ENCODE assay signal across 18 cellular contexts in the genomic region with DNA sequence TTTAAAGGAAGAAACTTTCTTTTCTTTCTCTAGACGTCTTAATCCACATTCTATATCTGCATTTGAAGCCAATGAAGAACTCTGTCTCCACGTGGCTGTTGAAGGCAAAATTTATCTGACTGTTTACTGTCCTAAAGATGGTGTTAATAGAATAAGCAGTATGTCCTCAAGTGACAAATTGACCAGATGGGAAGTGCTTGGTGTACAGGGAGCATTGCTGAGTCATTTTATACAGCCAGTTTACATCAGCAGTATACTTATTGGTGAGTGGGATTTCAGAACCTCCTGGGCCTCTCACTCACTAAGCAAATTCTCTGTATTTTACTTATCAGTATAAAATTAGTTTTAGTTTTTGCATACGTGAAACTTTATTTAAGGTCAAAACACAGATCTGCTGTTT. TPM values are rescaled to one million over a fixed set of nuclear protein-coding genes. Genes with fewer than 3 reads are reported as not detected.
A peak's percentile ranks its signal among the peaks of the same experiment; 100 is the strongest.
DNase-seq lines count a peak whose midpoint lies in the region; ATAC-seq, FAIRE-seq and TF ChIP-seq lines count a peak whose summit lies in the region.
"Had no signal": no experiment of that assay in that cellular context is flagged by ENCODE, and none has a peak within 500 bp of the region (broad histone marks: within the 10 kb centered on the region; RNA-seq: fewer than 3 reads in every experiment).

No MANE protein-coding gene starts in this region.

- no peaks in the 10 kb centered on the region; the same call in 1 of the 2 replicates for H3K9me2 ChIP-seq in HCT116 (ENCODE audit: insufficient read depth)

- ATAC-seq in HCT116 (no peak), left ventricle myocardium superior (no peak)
- no peak for ATAC-seq in stimulated activated naive CD8-positive, alpha-beta T cell treated with anti-CD3 and anti-CD28 coated beads, Interleukin-15, amount 100 ng/mL, for 72 hours
- ATAC-seq: right lobe of liver; stimulated activated naive CD8-positive, alpha-beta T cell treated with anti-CD3 and anti-CD28 coated beads, Interleukin-15, Interleukin-2, amounts not matched to agents 100 U/mL and 50 U/mL, for 24 hours had no signal

- H4K20me1 ChIP-seq in HCT116 (ENCODE audit: insufficient read depth) (no peaks in the 10 kb centered on the region), fibroblast of lung (ENCODE audit: control insufficient read depth, extremely low read depth, insufficient read depth, low read length) (no peaks in the 10 kb centered on the region)

- TF ChIP-seq POLR2A in GM12891 (IDR thresholded peaks at IDR 0.05; ENCODE audit: low read depth, low read length) (no peak), HCT116 (IDR thresholded peaks at IDR 0.05; ENCODE audit: borderline replicate concordance, extremely low read depth, insufficient read depth, insufficient read length) (no peak), GM12892 (IDR thresholded peaks at IDR 0.05; ENCODE audit: low read depth, low read length) (no peak)

- H3K4me2 ChIP-seq in HCT116 (ENCODE audit: low read length) (no peak overlapping the region), fibroblast of lung (ENCODE audit: extremely low read depth, insufficient read depth, low read length) (no peak overlapping the region)

- H3K9ac ChIP-seq in HCT116 (ENCODE audit: low read length) (no peak overlapping the region), fibroblast of lung (ENCODE audit: insufficient read depth, low read length) (no peak overlapping the region)

- no peak overlapping the region for H3K27ac ChIP-seq in HCT116 (ENCODE audit: low read depth, low read length)
- no peak overlapping the region for H3K27ac ChIP-seq in fibroblast of lung (ENCODE audit: insufficient read depth, low read length)
- H3K27ac ChIP-seq: cardiac muscle cell, right lobe of liver had no signal

- DNase-seq in GM12891 (ENCODE audit: insufficient read length, low spot score) (no peak), HCT116 (ENCODE audit: low read depth, low spot score) (no peak), M059J (ENCODE audit: low read depth) (peak; percentile 1), fibroblast of lung (ENCODE audit: low read depth in 2 of 2) (peak; percentile 5 to 61), NCI-H345 treated with DMSO at 0.1 percent for 48 hours (lab: John Stamatoyannopoulos, UW; ENCODE audit: unreplicated experiment) (no peak), GM12892 (ENCODE audit: insufficient read length) (no peak), left ventricle myocardium superior (no peak)
- no peak for DNase-seq in stimulated activated naive CD8-positive, alpha-beta T cell treated with anti-CD3 and anti-CD28 coated beads, Interleukin-15, amount 100 ng/mL, for 72 hours
- DNase-seq: activated CD4-positive, CD25-positive, alpha-beta regulatory T cell; DMS79; hypothalamus; right lobe of liver; stimulated activated CD4-positive, alpha-beta T cell treated with anti-CD3 and anti-CD28 coated beads, Interleukin-4, amount 100 ng/mL, for 4 hours; stimulated activated naive CD8-positive, alpha-beta T cell treated with anti-CD3 and anti-CD28 coated beads, Interleukin-15, Interleukin-2, amounts not matched to agents 100 U/mL and 50 U/mL, for 24 hours had no signal

- H3K4me3 Mint-ChIP-seq in stimulated activated naive CD8-positive, alpha-beta T cell treated with anti-CD3 and anti-CD28 coated beads, Interleukin-15, amount 100 ng/mL, for 72 hours, result no peak overlapping the region
- H3K4me3 Mint-ChIP-seq: activated naive CD4-positive, alpha-beta T cell treated with anti-CD3 and anti-CD28 coated beads, Interleukin-2, amount 50 U/mL, for 24 hours; nephron had no signal

- POLR2A ChIA-PET in HCT116 (lab: Charles Lee), result no interaction called here

- TF ChIP-seq CTCF in HCT116 (IDR thresholded peaks at IDR 0.05 in 2 of 3, conservative IDR thresholded peaks at IDR 0.05 in 1 of 3; ENCODE audit: borderline replicate concordance in 1 of 3, insufficient read depth in 1 of 3, low read depth in 2 of 3, low read length in 2 of 3) (no peak), fibroblast of lung (conservative IDR thresholded peaks at IDR 0.05 in 1 of 2, IDR thresholded peaks at IDR 0.05 in 1 of 2; ENCODE audit: low read depth in 1 of 2, low read length in 2 of 2) (no peak)

- H3K27me3 ChIP-seq in HCT116 (ENCODE audit: insufficient read depth, low read length), result no peaks in the 10 kb centered on the region
- no peaks in the 10 kb centered on the region for H3K27me3 ChIP-seq in fibroblast of lung (ENCODE audit: control insufficient read depth, insufficient read depth, low read length)
- H3K27me3 ChIP-seq: cardiac muscle cell, right lobe of liver had no signal

- no peaks in the 10 kb centered on the region for H3K36me3 ChIP-seq in HCT116 (ENCODE audit: control insufficient read depth in 1 of 2, insufficient read depth in 2 of 2, low read length in 2 of 2)
- H3K36me3 ChIP-seq in fibroblast of lung (ENCODE audit: control insufficient read depth, insufficient read depth, low read length), result no peaks in the 10 kb centered on the region
- H3K36me3 ChIP-seq: cardiac muscle cell, right lobe of liver had no signal

- no peak for TF ChIP-seq RAD21 in HCT116 (IDR thresholded peaks at IDR 0.05; ENCODE audit: low read depth)

- BruUV-seq in HCT116 (replicated peaks; lab: Mats Ljungman, UMichigan), result no TSS peak

- H3K4me1 ChIP-seq in HCT116 (ENCODE audit: control insufficient read depth in 1 of 2, insufficient read depth in 2 of 2, low read length in 2 of 2) (no peaks in the 10 kb centered on the region), fibroblast of lung (ENCODE audit: control insufficient read depth, extremely low read depth, insufficient read depth, low read length) (no peaks in the 10 kb centered on the region)
- H3K4me1 ChIP-seq: right lobe of liver had no signal

- CTCF ChIA-PET in HCT116 (lab: Charles Lee), result no interaction called here

- RAD21 ChIA-PET in HCT116 (lab: Charles Lee; ENCODE audit: low non-redundant PET in 1 of 2, low total read pairs in 2 of 2, uncharacterized antibody in 2 of 2, unreplicated experiment in 2 of 2), result no interaction called here

- H2AFZ ChIP-seq in HCT116 (ENCODE audit: low read depth, low read length, poor library complexity, severe bottlenecking) (peak overlapping the region; percentile 43), fibroblast of lung (ENCODE audit: low read length) (no peak overlapping the region)

- no peaks in the 10 kb centered on the region for H3K79me2 ChIP-seq in HCT116 (ENCODE audit: insufficient read depth, low read length)
- H3K79me2 ChIP-seq in fibroblast of lung (ENCODE audit: control insufficient read depth, insufficient read depth, low read length), result no peaks in the 10 kb centered on the region

- H3K9me3 Mint-ChIP-seq in stimulated activated naive CD8-positive, alpha-beta T cell treated with anti-CD3 and anti-CD28 coated beads, Interleukin-15, amount 100 ng/mL, for 72 hours, result no peaks in the 10 kb centered on the region
- H3K9me3 Mint-ChIP-seq: activated naive CD4-positive, alpha-beta T cell treated with anti-CD3 and anti-CD28 coated beads, Interleukin-2, amount 50 U/mL, for 24 hours; nephron had no signal

- H3K27me3 Mint-ChIP-seq in stimulated activated naive CD8-positive, alpha-beta T cell treated with anti-CD3 and anti-CD28 coated beads, Interleukin-15, amount 100 ng/mL, for 72 hours, result peaks cover 28% of the 10 kb centered on the region
- H3K27me3 Mint-ChIP-seq: activated naive CD4-positive, alpha-beta T cell treated with anti-CD3 and anti-CD28 coated beads, Interleukin-2, amount 50 U/mL, for 24 hours had no signal

- no peaks in the 10 kb centered on the region for H3K4me1 Mint-ChIP-seq in stimulated activated naive CD8-positive, alpha-beta T cell treated with anti-CD3 and anti-CD28 coated beads, Interleukin-15, amount 100 ng/mL, for 72 hours
- H3K4me1 Mint-ChIP-seq: activated naive CD4-positive, alpha-beta T cell treated with anti-CD3 and anti-CD28 coated beads, Interleukin-2, amount 50 U/mL, for 24 hours; nephron had no signal

- no peak for FAIRE-seq in GM12891 (lab: Jason Lieb, UNC)
- no peak for FAIRE-seq in GM12892 (lab: Jason Lieb, UNC)

- H3K27ac Mint-ChIP-seq in stimulated activated naive CD8-positive, alpha-beta T cell treated with anti-CD3 and anti-CD28 coated beads, Interleukin-15, amount 100 ng/mL, for 72 hours, result no peak overlapping the region
- H3K27ac Mint-ChIP-seq: activated naive CD4-positive, alpha-beta T cell treated with anti-CD3 and anti-CD28 coated beads, Interleukin-2, amount 50 U/mL, for 24 hours; nephron had no signal

- H3K9me3 ChIP-seq in HCT116 (ENCODE audit: control insufficient read depth in 1 of 2, insufficient read depth in 1 of 2, low read depth in 1 of 2, low read length in 2 of 2), result no peaks in the 10 kb centered on the region
- H3K9me3 ChIP-seq in fibroblast of lung (ENCODE audit: control insufficient read depth, insufficient read depth, low read depth, low read length), result no peaks in the 10 kb centered on the region
- H3K9me3 ChIP-seq: right lobe of liver had no signal

- H3K4me3 ChIP-seq in HCT116 (replicated peaks in 1 of 2; ENCODE audit: low read depth in 1 of 2, low read length in 2 of 2) (no peak overlapping the region), fibroblast of lung (replicated peaks in 1 of 4; ENCODE audit: control extremely low read depth in 1 of 4, insufficient read depth in 1 of 4, low read depth in 3 of 4, low read length in 4 of 4) (no peak overlapping the region)
- H3K4me3 ChIP-seq: cardiac muscle cell, right lobe of liver had no signal

- intact Hi-C loops in HCT116 (cut with micrococcal nuclease) (no loop called here), left ventricle myocardium superior (cut with micrococcal nuclease) (no loop called here)

TF ChIP-seq in GM12891, 5 proteins besides CTCF, POLR2A, EP300 and RAD21 (continues in another document):
- TF ChIP-seq SPI1 (IDR thresholded peaks at IDR 0.05; ENCODE audit: low read depth, low read length), result peak; percentile 17; the same call in 1 of the 2 replicates

TF ChIP-seq in HCT116, 20 proteins besides CTCF, POLR2A, EP300 and RAD21 (continues in another document):
- TF ChIP-seq CBX3 (IDR thresholded peaks at IDR 0.05; ENCODE audit: low read depth) (no peak), CEBPB (IDR thresholded peaks at IDR 0.05; ENCODE audit: low read depth) (no peak)

RNA-seq across cellular contexts. Expression of gene ADAD1, which starts 33.7 kb away (rescaled TPM):
- not detected for polyA plus RNA-seq in GM12891 (2012; ENCODE audit: low read depth, missing spikeins)
- total RNA-seq in HCT116 (2021; ENCODE audit: unreplicated experiment) (not detected), fibroblast of lung (not detected in 2 replicates), left ventricle myocardium superior (not detected)
- polyA plus RNA-seq in HCT116 (2012), result not detected in 2 replicates
- not detected in 2 replicates for total RNA-seq in M059J (2014; rRNA removed; shearing (Covaris generic))
- not detected in 2 replicates for polyA plus RNA-seq in fibroblast of lung
- not detected in 2 replicates for polyA plus RNA-seq in fibroblast of lung (2012)
- polyA minus RNA-seq in fibroblast of lung (ENCODE audit: low replicate concordance), result not detected in 2 replicates
- not detected for polyA plus RNA-seq in GM12892 (2012; ENCODE audit: missing spikeins)
- total RNA-seq: cardiac muscle cell, lower leg skin, right lobe of liver had no signal
- polyA plus RNA-seq: cardiac muscle cell had no signal

RNA-seq across cellular contexts. Expression of gene IL2, which starts 44.0 kb away (rescaled TPM):
- not detected for polyA plus RNA-seq in GM12891 (2012; ENCODE audit: low read depth, missing spikeins)
- total RNA-seq in HCT116 (2021; ENCODE audit: unreplicated experiment) (1.3 TPM), fibroblast of lung (not detected in 2 replicates), left ventricle myocardium superior (not detected)
- not detected in 2 replicates for polyA plus RNA-seq in HCT116 (2012)
- total RNA-seq in M059J (2014; rRNA removed; shearing (Covaris generic)), result not detected in 2 replicates
- not detected in 2 replicates for polyA plus RNA-seq in fibroblast of lung
- polyA plus RNA-seq in fibroblast of lung (2012), result not detected in 2 replicates
- polyA minus RNA-seq in fibroblast of lung (ENCODE audit: low replicate concordance), result not detected in 2 replicates
- polyA plus RNA-seq in GM12892 (2012; ENCODE audit: missing spikeins), result not detected
- total RNA-seq: cardiac muscle cell, lower leg skin, right lobe of liver had no signal
- polyA plus RNA-seq: cardiac muscle cell had no signal

Comparison
In these comparisons a context has a peak if more than half of its experiments do, and no peak if none do; other contexts are left out.
1. DNase-seq: peak in M059J (single experiment) and fibroblast of lung (2 of 2); none in GM12891 (single experiment), HCT116 (single experiment), NCI-H345 treated with DMSO at 0.1 percent for 48 hours (single experiment), GM12892 (single experiment), left ventricle myocardium superior (single experiment) and stimulated activated naive CD8-positive, alpha-beta T cell treated with anti-CD3 and anti-CD28 coated beads, Interleukin-15, amount 100 ng/mL, for 72 hours (0 of 2).